Comparison of ENCODE assay signal across 2 cellular contexts in genomic region chr5:138155977-138156376, GRCh38. TPM values are rescaled to one million over a fixed set of nuclear protein-coding genes. Genes with fewer than 3 reads are reported as not detected.
"Had no signal": no experiment of that assay in that cellular context is flagged by ENCODE, and none has a peak within 500 bp of the region (broad histone marks: within the 10 kb centered on the region; RNA-seq: fewer than 3 reads in every experiment).

No MANE protein-coding gene starts in this region.

RNA-seq across cellular contexts. Expression of gene NME5, which starts 16.7 kb away (rescaled TPM):
- total RNA-seq: G401, GM12878 had no signal
